ENCODE assay signal across 18 cellular contexts in genomic region chr9:71719088-71719487, GRCh38. TPM values are rescaled to one million over a fixed set of nuclear protein-coding genes. Genes with fewer than 3 reads are reported as not detected.
DNase-seq lines count a peak whose midpoint lies in the region; ATAC-seq, FAIRE-seq and TF ChIP-seq lines count a peak whose summit lies in the region.
"Had no signal": no experiment of that assay in that cellular context is flagged by ENCODE, and none has a peak within 500 bp of the region (broad histone marks: within the 10 kb centered on the region; RNA-seq: fewer than 3 reads in every experiment).

No MANE protein-coding gene starts in this region.

- H3K9me3 ChIP-seq in CD4-positive, CD25-positive, alpha-beta regulatory T cell (ENCODE audit: control insufficient read depth in 2 of 2, low read length in 2 of 2): no peaks in the 10 kb centered on the region
- H3K9me3 ChIP-seq in keratinocyte (ENCODE audit: control insufficient read depth, low read depth, low read length) (no peaks in the 10 kb centered on the region), parathyroid adenoma (ENCODE audit: control insufficient read depth, low read length) (no peaks in the 10 kb centered on the region)
- H3K9me3 ChIP-seq: BLaER1 had no signal

- no peaks in the 10 kb centered on the region for H3K9me1 ChIP-seq in keratinocyte (ENCODE audit: control insufficient read depth, extremely low read depth, insufficient read depth, low read length)

- TF ChIP-seq CTCF in keratinocyte (optimal IDR thresholded peaks at IDR 0.05 in 1 of 3, IDR thresholded peaks at IDR 0.05 in 1 of 3, conservative IDR thresholded peaks at IDR 0.05 in 1 of 3; ENCODE audit: extremely low read depth in 1 of 3, insufficient read depth in 2 of 3, low read length in 3 of 3) (no peak), parathyroid adenoma (IDR thresholded peaks at IDR 0.05) (no peak)

- no peak overlapping the region for H3K4me3 ChIP-seq in CD4-positive, CD25-positive, alpha-beta regulatory T cell (ENCODE audit: low read depth, low read length)
- H3K4me3 ChIP-seq in keratinocyte (ENCODE audit: control insufficient read depth in 2 of 3, extremely low read depth in 1 of 3, insufficient read depth in 2 of 3, low read depth in 1 of 3, low read length in 3 of 3): no peak overlapping the region
- H3K4me3 ChIP-seq in parathyroid adenoma (ENCODE audit: low read depth, low read length): no peak overlapping the region
- H3K4me3 ChIP-seq: BLaER1 had no signal

- H3K36me3 ChIP-seq in CD4-positive, CD25-positive, alpha-beta regulatory T cell (ENCODE audit: control insufficient read depth, insufficient read depth, low read length): peaks cover 85% of the 10 kb centered on the region
- H3K36me3 ChIP-seq in keratinocyte (ENCODE audit: control insufficient read depth in 2 of 2, extremely low read depth in 1 of 2, insufficient read depth in 2 of 2, low read length in 2 of 2) (peaks cover 4 to 9% of the 10 kb centered on the region in 2 experiments), parathyroid adenoma (ENCODE audit: control insufficient read depth, insufficient read depth, low read length) (peaks cover 6% of the 10 kb centered on the region)

- H3K27ac ChIP-seq in CD4-positive, CD25-positive, alpha-beta regulatory T cell (ENCODE audit: insufficient read depth, low read length, poor library complexity, severe bottlenecking): no peak overlapping the region
- H3K27ac ChIP-seq in keratinocyte (ENCODE audit: control insufficient read depth, insufficient read depth, low read length): no peak overlapping the region
- H3K27ac ChIP-seq in parathyroid adenoma: peak overlapping the region; percentile 81
- no peak overlapping the region for H3K27ac ChIP-seq in substantia nigra (ENCODE audit: low read depth, low read length, poor library complexity, severe bottlenecking)
- H3K27ac ChIP-seq: BLaER1 had no signal

- no peaks in the 10 kb centered on the region for H4K20me1 ChIP-seq in keratinocyte (ENCODE audit: control insufficient read depth, extremely low read depth, insufficient read depth, low read length)
- H4K20me1 ChIP-seq: BLaER1 had no signal

- H3K27me3 Mint-ChIP-seq in CD4-positive, CD25-positive, alpha-beta regulatory T cell: no peaks in the 10 kb centered on the region

- no peaks in the 10 kb centered on the region for H3K9me3 Mint-ChIP-seq in CD4-positive, CD25-positive, alpha-beta regulatory T cell
- H3K9me3 Mint-ChIP-seq: CD8-positive, alpha-beta T cell had no signal

- H3K4me2 ChIP-seq in keratinocyte (ENCODE audit: control insufficient read depth, extremely low read depth, insufficient read depth, low read depth, low read length) (no peak overlapping the region), parathyroid adenoma (ENCODE audit: low read length) (peak overlapping the region; percentile 34)
- H3K4me2 ChIP-seq: BLaER1 had no signal

- H3K79me2 ChIP-seq in keratinocyte (ENCODE audit: control insufficient read depth, insufficient read depth, low read length) (no peaks in the 10 kb centered on the region), parathyroid adenoma (no peaks in the 10 kb centered on the region)

- FAIRE-seq in keratinocyte (lab: Jason Lieb, UNC): peak; percentile 32
- FAIRE-seq: G401.6, GM18507 had no signal

- DNase-seq in CD4-positive, CD25-positive, alpha-beta regulatory T cell: no peak
- DNase-seq in keratinocyte (ENCODE audit: low read depth, low spot score) (no peak), NCI-H82 (lab: John Stamatoyannopoulos, UW) (no peak), G401 (ENCODE audit: low spot score) (no peak), substantia nigra (lab: John Stamatoyannopoulos, UW) (no peak)
- DNase-seq: Calu3; CD8-positive, alpha-beta T cell; DMS153; Karpas-422; MV-4-11; NCI-H1105 treated with DMSO at 0.1 percent for 48 hours; NCI-H2029 treated with DMSO at 0.1 percent for 48 hours; NCI-H526 had no signal

- no peak for ATAC-seq in CD4-positive, CD25-positive, alpha-beta regulatory T cell (ENCODE audit: low read depth in 2 of 2)
- peak; percentile 48 for ATAC-seq in SK-N-SH treated with all-trans-retinoic acid at 6 μM for 48 hours

- no peaks in the 10 kb centered on the region for H3K4me1 ChIP-seq in CD4-positive, CD25-positive, alpha-beta regulatory T cell (ENCODE audit: control insufficient read depth, insufficient read depth, low read length, poor library complexity, severe bottlenecking)
- peaks cover 9% of the 10 kb centered on the region for H3K4me1 ChIP-seq in keratinocyte (ENCODE audit: control insufficient read depth, extremely low read depth, insufficient read depth, low read length)
- peaks cover 11% of the 10 kb centered on the region for H3K4me1 ChIP-seq in parathyroid adenoma
- H3K4me1 ChIP-seq: BLaER1 had no signal

- H3K27ac Mint-ChIP-seq in CD4-positive, CD25-positive, alpha-beta regulatory T cell: peak overlapping the region in 2 of 3 donors; percentile 3 to 11

- H3K4me1 Mint-ChIP-seq in CD4-positive, CD25-positive, alpha-beta regulatory T cell: peaks cover 11 to 20% (median 16%) of the 10 kb centered on the region in 4 donors

- H3K4me3 Mint-ChIP-seq in CD4-positive, CD25-positive, alpha-beta regulatory T cell: no peak overlapping the region
- H3K4me3 Mint-ChIP-seq: CD8-positive, alpha-beta T cell had no signal

- peaks cover 47% of the 10 kb centered on the region for H3K36me3 Mint-ChIP-seq in CD4-positive, CD25-positive, alpha-beta regulatory T cell

- dilution Hi-C loops in keratinocyte (cut with MboI; ENCODE audit: extremely low pct_ligation_motif_present, low sequenced_read_pairs): no loop called here

- H3K9ac ChIP-seq in keratinocyte (ENCODE audit: control insufficient read depth, extremely low read depth, insufficient read depth, low read length) (no peak overlapping the region), parathyroid adenoma (no peak overlapping the region)
- H3K9ac ChIP-seq: BLaER1 had no signal

- in situ Hi-C loops in G401 (cut with HindIII; ENCODE audit: low sequenced_read_pairs): no loop called here

- H2AFZ ChIP-seq in keratinocyte (ENCODE audit: control insufficient read depth, low read length) (no peak overlapping the region), parathyroid adenoma (no peak overlapping the region)

- H3K27me3 ChIP-seq in CD4-positive, CD25-positive, alpha-beta regulatory T cell (ENCODE audit: control insufficient read depth, insufficient read depth, low read length): no peaks in the 10 kb centered on the region
- H3K27me3 ChIP-seq in keratinocyte (ENCODE audit: control insufficient read depth, extremely low read depth, insufficient read depth, low read length): no peaks in the 10 kb centered on the region
- no peaks in the 10 kb centered on the region for H3K27me3 ChIP-seq in parathyroid adenoma (ENCODE audit: control insufficient read depth, insufficient read depth, low read length)
- H3K27me3 ChIP-seq: BLaER1 had no signal

TF ChIP-seq in SK-N-SH treated with all-trans-retinoic acid at 6 μM for 48 hours, 23 proteins besides CTCF, POLR2A, EP300 and RAD21:
- TF ChIP-seq CSRNP3 (CRISPR knock-in tag; IDR thresholded peaks at IDR 0.05): no peak
- no peak for TF ChIP-seq PPARA (CRISPR knock-in tag; IDR thresholded peaks at IDR 0.05; ENCODE audit: borderline replicate concordance)
- TF ChIP-seq BACH2 (CRISPR knock-in tag; IDR thresholded peaks at IDR 0.05; ENCODE audit: borderline replicate concordance): no peak
- TF ChIP-seq POU6F1 (CRISPR knock-in tag; IDR thresholded peaks at IDR 0.05; ENCODE audit: borderline replicate concordance, low read depth): no peak
- TF ChIP-seq ZNF8 (CRISPR knock-in tag; IDR thresholded peaks at IDR 0.05): no peak
- TF ChIP-seq ZNF565 (CRISPR knock-in tag; conservative IDR thresholded peaks at IDR 0.05; ENCODE audit: low read depth): no peak
- TF ChIP-seq ARNTL (CRISPR knock-in tag; IDR thresholded peaks at IDR 0.05; ENCODE audit: borderline replicate concordance, low read depth): no peak
- TF ChIP-seq SNAI2 (CRISPR knock-in tag; IDR thresholded peaks at IDR 0.05): no peak

RNA-seq across cellular contexts. Expression of gene CEMIP2, which starts 49.2 kb away (rescaled TPM):
- 407 TPM for total RNA-seq in CD4-positive, CD25-positive, alpha-beta regulatory T cell
- polyA plus RNA-seq in CD4-positive, CD25-positive, alpha-beta regulatory T cell: 10 to 100 TPM; 25.8 to 29.0 (median 27.9) TPM
- 47.7 to 79.4 TPM (median 48.7 TPM) in 3 replicates for polyA plus RNA-seq in keratinocyte
- 6.6 TPM for polyA plus RNA-seq in keratinocyte (2011; ENCODE audit: low read depth)
- 14.1 and 18.0 TPM in 2 replicates for polyA plus RNA-seq in keratinocyte (2011; cell fraction: cytosol; rRNA removed)
- 86.9 and 98.3 TPM in 2 replicates for polyA plus RNA-seq in keratinocyte (2011; cell fraction: nucleus; rRNA removed)
- polyA plus RNA-seq in keratinocyte (2012; ENCODE audit: low replicate concordance): 15.1 and 38.2 TPM in 2 replicates
- 118 to 163 TPM (median 160 TPM) in 3 replicates for polyA minus RNA-seq in keratinocyte
- polyA minus RNA-seq in keratinocyte (2011; cell fraction: cytosol; rRNA and poly(A)+ RNA removed): 50.1 TPM
- 155 and 264 TPM in 2 replicates for polyA minus RNA-seq in keratinocyte (2011; cell fraction: nucleus; rRNA and poly(A)+ RNA removed)
- 1.8 and 8.6 TPM in 2 replicates for total RNA-seq in G401 (2014; rRNA removed; shearing (Covaris generic))

Comparison
In these comparisons a context has a peak if more than half of its experiments do, and no peak if none do; other contexts are left out.
1. RNA of gene CEMIP2, which starts 49.2 kb away (total RNA-seq): 407 TPM in CD4-positive, CD25-positive, alpha-beta regulatory T cell (single experiment); 1.8 to 8.6 TPM in G401; every median in the first group is over 10 times any median in the second.